ENCODE assay signal across 22 cellular contexts in the genomic region with DNA sequence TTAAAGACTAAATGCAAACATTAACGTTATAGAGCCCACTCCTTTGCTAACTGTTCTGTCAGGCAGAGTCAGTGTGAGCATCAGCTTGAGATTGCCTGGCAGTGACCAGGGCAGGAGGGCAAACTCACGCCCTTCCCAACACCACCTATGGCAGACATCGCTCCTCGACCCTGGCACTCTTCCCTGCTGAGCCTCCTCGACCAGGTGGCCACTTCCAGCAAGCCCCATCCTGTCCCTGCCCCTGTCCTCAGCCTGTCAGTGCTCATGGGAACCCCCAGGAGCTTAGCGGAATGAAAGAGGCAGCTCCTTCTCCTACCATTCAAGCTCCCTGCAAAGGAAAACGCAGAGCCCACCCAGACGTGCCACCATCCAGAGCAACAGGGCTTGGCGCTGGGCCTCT. TPM values are rescaled to one million over a fixed set of nuclear protein-coding genes. Genes with fewer than 3 reads are reported as not detected.
DNase-seq lines count a peak whose midpoint lies in the region; ATAC-seq and TF ChIP-seq lines count a peak whose summit lies in the region.
"Had no signal": no experiment of that assay in that cellular context is flagged by ENCODE, and none has a peak within 500 bp of the region (broad histone marks: within the 10 kb centered on the region; RNA-seq: fewer than 3 reads in every experiment).

No MANE protein-coding gene starts in this region.

- no peak overlapping the region for H3K4me3 Mint-ChIP-seq in activated CD4-positive, alpha-beta T cell treated with anti-CD3 and anti-CD28 coated beads, Interleukin-2, amount 10 ng/mL, durations not matched to agents 7 days and 5 days
- H3K4me3 Mint-ChIP-seq in central memory CD8-positive, alpha-beta T cell = no peak overlapping the region
- H3K4me3 Mint-ChIP-seq in neural progenitor cell = peak overlapping the region; percentile 14
- H3K4me3 Mint-ChIP-seq: nephron, WTC11 had no signal

- H2AFZ ChIP-seq in OCI-LY1 (ENCODE audit: low read length) = no peak overlapping the region
- no peak overlapping the region for H2AFZ ChIP-seq in neural progenitor cell (replicated peaks)

- H3K27me3 Mint-ChIP-seq in activated CD4-positive, alpha-beta T cell treated with anti-CD3 and anti-CD28 coated beads, Interleukin-2, amount 10 ng/mL, durations not matched to agents 7 days and 5 days = no peaks in the 10 kb centered on the region
- no peaks in the 10 kb centered on the region for H3K27me3 Mint-ChIP-seq in central memory CD8-positive, alpha-beta T cell
- peaks cover 8% of the 10 kb centered on the region for H3K27me3 Mint-ChIP-seq in neural progenitor cell (ENCODE audit: insufficient read depth, low read depth)

- peak overlapping the region; percentile 55 for H3K27ac Mint-ChIP-seq in activated CD4-positive, alpha-beta T cell treated with anti-CD3 and anti-CD28 coated beads, Interleukin-2, amount 10 ng/mL, durations not matched to agents 7 days and 5 days
- peak overlapping the region; percentile 12 for H3K27ac Mint-ChIP-seq in central memory CD8-positive, alpha-beta T cell (ENCODE audit: low read depth)
- H3K27ac Mint-ChIP-seq in neural progenitor cell = no peak overlapping the region
- H3K27ac Mint-ChIP-seq: nephron, WTC11 had no signal

- H3K9me2 ChIP-seq in OCI-LY1 (ENCODE audit: low read depth, low read length) = no peaks in the 10 kb centered on the region

- ATAC-seq in central memory CD8-positive, alpha-beta T cell (replicated peaks; ENCODE audit: extremely low read depth, poor library complexity, severe bottlenecking) = no peak
- ATAC-seq: gastrocnemius medialis, WTC11 had no signal

- H3K4me1 ChIP-seq in OCI-LY1 (ENCODE audit: insufficient read depth, low read length, severe bottlenecking) (no peaks in the 10 kb centered on the region), neural progenitor cell (no peaks in the 10 kb centered on the region), HAP-1 (no peaks in the 10 kb centered on the region)
- H3K4me1 ChIP-seq: breast epithelium, gastrocnemius medialis, testis had no signal

- no peaks in the 10 kb centered on the region for H3K9me3 Mint-ChIP-seq in activated CD4-positive, alpha-beta T cell treated with anti-CD3 and anti-CD28 coated beads, Interleukin-2, amount 10 ng/mL, durations not matched to agents 7 days and 5 days
- no peaks in the 10 kb centered on the region for H3K9me3 Mint-ChIP-seq in central memory CD8-positive, alpha-beta T cell
- no peaks in the 10 kb centered on the region for H3K9me3 Mint-ChIP-seq in neural progenitor cell
- H3K9me3 Mint-ChIP-seq: nephron, WTC11 had no signal

- H3K4me3 ChIP-seq in OCI-LY1 (ENCODE audit: low read depth, low read length, poor library complexity, severe bottlenecking) (no peak overlapping the region), neural progenitor cell (no peak overlapping the region), HAP-1 (no peak overlapping the region)
- H3K4me3 ChIP-seq: BLaER1 treated with 17β-estradiol and CSF1 and Interleukin-3, amounts not matched to agents 10 nM and 100 nM; breast epithelium; gastrocnemius medialis; testis had no signal

- H3K4me1 Mint-ChIP-seq in activated CD4-positive, alpha-beta T cell treated with anti-CD3 and anti-CD28 coated beads, Interleukin-2, amount 10 ng/mL, durations not matched to agents 7 days and 5 days = peaks cover 64% of the 10 kb centered on the region
- peaks cover 61% of the 10 kb centered on the region for H3K4me1 Mint-ChIP-seq in central memory CD8-positive, alpha-beta T cell
- no peaks in the 10 kb centered on the region for H3K4me1 Mint-ChIP-seq in neural progenitor cell
- H3K4me1 Mint-ChIP-seq: WTC11 had no signal

- H3K36me3 Mint-ChIP-seq in activated CD4-positive, alpha-beta T cell treated with anti-CD3 and anti-CD28 coated beads, Interleukin-2, amount 10 ng/mL, durations not matched to agents 7 days and 5 days (ENCODE audit: low read depth) = peaks cover 36% of the 10 kb centered on the region
- peaks cover 51% of the 10 kb centered on the region for H3K36me3 Mint-ChIP-seq in central memory CD8-positive, alpha-beta T cell (ENCODE audit: insufficient read depth)
- H3K36me3 Mint-ChIP-seq in neural progenitor cell = peaks cover 19% of the 10 kb centered on the region

- POLR2A ChIA-PET in activated CD4-positive, alpha-beta T cell treated with anti-CD3 and anti-CD28 coated beads, Interleukin-2, amount 10 ng/mL, durations not matched to agents 7 days and 5 days (lab: Charles Lee) = interaction anchor here (0.9 kb wide), 1 partner anchor 8 kb away, joined by 3 read pairs; no protein-coding TSS in a partner anchor
- POLR2A ChIA-PET in HEK293T (lab: Yijun Ruan, JAX) = no interaction called here

- in situ Hi-C loops in HAP-1 (cut with MboI; ENCODE audit: low sequenced_read_pairs) = no loop called here

- H3F3A ChIP-seq in OCI-LY1 (ENCODE audit: insufficient read depth, low read length) = no peaks in the 10 kb centered on the region
- no peaks in the 10 kb centered on the region for H3F3A ChIP-seq in neural progenitor cell (ENCODE audit: low read depth)

- H3K27me3 ChIP-seq in OCI-LY1 (ENCODE audit: insufficient read depth, low read length) (no peaks in the 10 kb centered on the region), neural progenitor cell (no peaks in the 10 kb centered on the region), HAP-1 (ENCODE audit: low read depth) (no peaks in the 10 kb centered on the region)
- H3K27me3 ChIP-seq: BLaER1 treated with 17β-estradiol and CSF1 and Interleukin-3, amounts not matched to agents 10 nM and 100 nM; breast epithelium; gastrocnemius medialis; testis had no signal

- H3K9ac ChIP-seq in OCI-LY1 (ENCODE audit: low read length) (no peak overlapping the region), neural progenitor cell (no peak overlapping the region)

- TF ChIP-seq CTCF in OCI-LY1 (IDR thresholded peaks at IDR 0.05; ENCODE audit: low read length) (no peak), neural progenitor cell (IDR thresholded peaks at IDR 0.05) (no peak)

- peak overlapping the region; percentile 41 for H3K27ac ChIP-seq in OCI-LY1 (ENCODE audit: low read depth, low read length, poor library complexity, severe bottlenecking)
- no peak overlapping the region for H3K27ac ChIP-seq in neural progenitor cell
- H3K27ac ChIP-seq: breast epithelium, gastrocnemius medialis, testis had no signal

- H3K79me2 ChIP-seq in OCI-LY1 (ENCODE audit: insufficient read depth, low read length) = no peaks in the 10 kb centered on the region
- no peaks in the 10 kb centered on the region for H3K79me2 ChIP-seq in neural progenitor cell (ENCODE audit: low read depth)

- H3K4me2 ChIP-seq in OCI-LY1 (ENCODE audit: low read length) (no peak overlapping the region), neural progenitor cell (no peak overlapping the region)

- no peak for DNase-seq in activated CD4-positive, alpha-beta T cell treated with anti-CD3 and anti-CD28 coated beads, Interleukin-2, amount 10 ng/mL, durations not matched to agents 7 days and 5 days
- no peak for DNase-seq in activated CD4-positive, alpha-beta T cell treated with anti-CD3 and anti-CD28 coated beads for 1 hour
- DNase-seq in central memory CD8-positive, alpha-beta T cell (ENCODE audit: low spot score in 2 of 2) = no peak
- no peak for DNase-seq in neural progenitor cell (ENCODE audit: low spot score)
- DNase-seq in HAP-1 (ENCODE audit: low spot score in 2 of 2) = no peak
- no peak for DNase-seq in HEK293T (ENCODE audit: extremely low spot score)
- no peak for DNase-seq in kidney tubule cell (ENCODE audit: low spot score)
- DNase-seq: gastrocnemius medialis; mesenchymal stem cell; NCI-H1105; NCI-H524 treated with DMSO at 0.1 percent for 48 hours; Right ventricle myocardium superior; stimulated activated CD8-positive, alpha-beta memory T cell treated with anti-CD3 and anti-CD28 coated beads, Interleukin-4, amount 100 ng/mL, for 48 hours; testis had no signal

- H4K20me1 ChIP-seq in OCI-LY1 (ENCODE audit: insufficient read depth, low read length) = no peaks in the 10 kb centered on the region
- H4K20me1 ChIP-seq in neural progenitor cell (ENCODE audit: low read depth) = no peaks in the 10 kb centered on the region

- no peaks in the 10 kb centered on the region for H3K9me3 ChIP-seq in OCI-LY1 (ENCODE audit: low read length)
- H3K9me3 ChIP-seq in neural progenitor cell (ENCODE audit: low read depth) = no peaks in the 10 kb centered on the region
- H3K9me3 ChIP-seq in HAP-1 = no peaks in the 10 kb centered on the region
- H3K9me3 ChIP-seq: BLaER1 treated with 17β-estradiol and CSF1 and Interleukin-3, amounts not matched to agents 10 nM and 100 nM; breast epithelium; gastrocnemius medialis; testis had no signal

- CTCF ChIA-PET in activated CD4-positive, alpha-beta T cell treated with anti-CD3 and anti-CD28 coated beads, Interleukin-2, amount 10 ng/mL, durations not matched to agents 7 days and 5 days (lab: Charles Lee) = interaction anchor here (0.9 to 1.2 kb wide), 2 partner anchors 153 to 157 kb away, joined by 3 to 5 read pairs; a partner anchor contains a TSS
- CTCF ChIA-PET in HEK293T (lab: Yijun Ruan, JAX) = no interaction called here

- peaks cover 87% of the 10 kb centered on the region for H3K36me3 ChIP-seq in OCI-LY1 (ENCODE audit: insufficient read depth, low read length)
- H3K36me3 ChIP-seq in neural progenitor cell = no peaks in the 10 kb centered on the region
- peaks cover 17% of the 10 kb centered on the region for H3K36me3 ChIP-seq in HAP-1 (replicated peaks)
- H3K36me3 ChIP-seq: breast epithelium had no signal

TF ChIP-seq in HEK293T, 16 proteins besides CTCF, POLR2A, EP300 and RAD21 (continues in another document):
- TF ChIP-seq ELF4 (IDR thresholded peaks at IDR 0.05) (no peak), HDGF (IDR thresholded peaks at IDR 0.05; ENCODE audit: borderline replicate concordance) (no peak), FOXM1 (IDR thresholded peaks at IDR 0.05; ENCODE audit: borderline replicate concordance) (no peak), ZNF384 (IDR thresholded peaks at IDR 0.05) (no peak), TARDBP (IDR thresholded peaks at IDR 0.05) (no peak), ARNT (IDR thresholded peaks at IDR 0.05) (no peak), FOXK2 (IDR thresholded peaks at IDR 0.05) (no peak), L3MBTL2 (conservative IDR thresholded peaks at IDR 0.05) (no peak)
- TF ChIP-seq, protein P1, sequence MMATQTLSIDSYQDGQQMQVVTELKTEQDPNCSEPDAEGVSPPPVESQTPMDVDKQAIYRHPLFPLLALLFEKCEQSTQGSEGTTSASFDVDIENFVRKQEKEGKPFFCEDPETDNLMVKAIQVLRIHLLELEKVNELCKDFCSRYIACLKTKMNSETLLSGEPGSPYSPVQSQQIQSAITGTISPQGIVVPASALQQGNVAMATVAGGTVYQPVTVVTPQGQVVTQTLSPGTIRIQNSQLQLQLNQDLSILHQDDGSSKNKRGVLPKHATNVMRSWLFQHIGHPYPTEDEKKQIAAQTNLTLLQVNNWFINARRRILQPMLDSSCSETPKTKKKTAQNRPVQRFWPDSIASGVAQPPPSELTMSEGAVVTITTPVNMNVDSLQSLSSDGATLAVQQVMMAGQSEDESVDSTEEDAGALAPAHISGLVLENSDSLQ (IDR thresholded peaks at IDR 0.05) = no peak

RNA-seq across cellular contexts. Expression of a gene that starts 42.0 kb away (rescaled TPM):
- not detected for total RNA-seq in activated CD4-positive, alpha-beta T cell treated with anti-CD3 and anti-CD28 coated beads, Interleukin-2, amount 10 ng/mL, durations not matched to agents 7 days and 5 days
- not detected in 2 replicates for total RNA-seq in neural progenitor cell (ENCODE audit: low replicate concordance)
- total RNA-seq: A673, dermis microvascular lymphatic vessel endothelial cell, gastrocnemius medialis, H4, Right ventricle myocardium superior had no signal

RNA-seq across cellular contexts. Expression of a gene that starts 56.3 kb away (rescaled TPM):
- 10 to 100 TPM; 35.9 to 39.5 TPM for total RNA-seq in activated CD4-positive, alpha-beta T cell treated with anti-CD3 and anti-CD28 coated beads, Interleukin-2, amount 10 ng/mL, durations not matched to agents 7 days and 5 days
- 30.7 and 41.1 TPM in 2 replicates for total RNA-seq in neural progenitor cell (ENCODE audit: low replicate concordance)
